Comparison of ENCODE assay signal across 8 cellular contexts in genomic region chr11:64284962-64285884, GRCh38. TPM values are rescaled to one million over a fixed set of nuclear protein-coding genes. Genes with fewer than 3 reads are reported as not detected.
A peak's percentile ranks its signal among the peaks of the same experiment; 100 is the strongest.
DNase-seq lines count a peak whose midpoint lies in the region; ATAC-seq and TF ChIP-seq lines count a peak whose summit lies in the region.

GPR137 (plus strand) TSS chr11:64285848; CDS start chr11:64286525, 677 bp downstream.

- no peaks in the 10 kb centered on the region for H3K27me3 ChIP-seq in ACC112 (ENCODE audit: insufficient read depth, low read length)

- peaks cover 12% of the 10 kb centered on the region for H3K79me2 ChIP-seq in ACC112 (ENCODE audit: control insufficient read depth, insufficient read depth, low read length, unreplicated experiment)

- H3K4me1 Mint-ChIP-seq in activated CD4-positive, alpha-beta T cell treated with anti-CD3 and anti-CD28 coated beads for 36 hours: peaks cover 18% of the 10 kb centered on the region

- peak within 1 kb of the TSS; percentile 77 for H3K4me3 Mint-ChIP-seq in activated CD4-positive, alpha-beta T cell treated with anti-CD3 and anti-CD28 coated beads for 36 hours

- no peaks in the 10 kb centered on the region for H3K36me3 ChIP-seq in ACC112 (ENCODE audit: insufficient read depth, low read length)

- H3K27ac ChIP-seq in ACC112 (ENCODE audit: low read depth, low read length): peak within 1 kb of the TSS; percentile 92

- TF ChIP-seq CTCF in choroid plexus epithelial cell (conservative IDR thresholded peaks at IDR 0.05; ENCODE audit: low read depth, low read length): no peak

- CTCF ChIA-PET in activated CD4-positive, alpha-beta T cell treated with anti-CD3 and anti-CD28 coated beads for 36 hours (lab: Charles Lee): interaction anchor here (0.8 to 4.7 kb wide), 4 partner anchors 15 to 81 kb away, joined by 3 to 27 read pairs (median 8); partner anchors contain the start of genes CATSPERZ and ESRRA

- H2AFZ ChIP-seq in ACC112 (ENCODE audit: low read length, unreplicated experiment): peak within 1 kb of the TSS; percentile 57

- H3K36me3 Mint-ChIP-seq in activated CD4-positive, alpha-beta T cell treated with anti-CD3 and anti-CD28 coated beads for 36 hours (ENCODE audit: low read depth): peaks cover 6% of the 10 kb centered on the region

- POLR2A ChIA-PET in activated CD4-positive, alpha-beta T cell treated with anti-CD3 and anti-CD28 coated beads for 36 hours (lab: Charles Lee): interaction anchor here (1.1 to 1.3 kb wide), 2 partner anchors 14 to 15 kb away, joined by 4 to 5 read pairs; no protein-coding TSS in a partner anchor

- ATAC-seq in GM18870 (IDR thresholded peaks at IDR 0.05; ENCODE audit: unreplicated experiment) (peak; percentile 56), HG03103 (IDR thresholded peaks at IDR 0.05; ENCODE audit: low read depth, unreplicated experiment) (peak; percentile 41)
- peak; percentile 64 for ATAC-seq in activated CD4-positive, alpha-beta T cell treated with anti-CD3 and anti-CD28 coated beads for 36 hours

- H3K4me3 ChIP-seq in ACC112 (ENCODE audit: low read depth, low read length) (peak within 1 kb of the TSS; percentile 82), choroid plexus epithelial cell (ENCODE audit: low read depth, low read length) (peak within 1 kb of the TSS; percentile 83)

- H3K9me3 Mint-ChIP-seq in activated CD4-positive, alpha-beta T cell treated with anti-CD3 and anti-CD28 coated beads for 36 hours (ENCODE audit: low read depth): no peaks in the 10 kb centered on the region

- H3K4me1 ChIP-seq in ACC112 (ENCODE audit: control insufficient read depth, insufficient read depth, low read length, unreplicated experiment): no peaks in the 10 kb centered on the region

- H3K27ac Mint-ChIP-seq in activated CD4-positive, alpha-beta T cell treated with anti-CD3 and anti-CD28 coated beads for 36 hours: peak within 1 kb of the TSS; percentile 85

- DNase-seq in NCI-H226 (peak; percentile 85), choroid plexus epithelial cell (ENCODE audit: low read depth) (peak; percentile 65), kidney tubule cell (ENCODE audit: low spot score) (peak; percentile 77)
- peak; percentile 92 for DNase-seq in activated CD4-positive, alpha-beta T cell treated with anti-CD3 and anti-CD28 coated beads for 36 hours
- peak; percentile 79 to 90 (median 86) for DNase-seq in stimulated activated CD4-positive, alpha-beta T cell treated with anti-CD3 and anti-CD28 coated beads, Interleukin-1b, Interleukin-23, amount 100 ng/mL, for 24 hours (ENCODE audit: low read depth in 4 of 4, low spot score in 1 of 4)

- intact Hi-C loops in activated CD4-positive, alpha-beta T cell treated with anti-CD3 and anti-CD28 coated beads for 36 hours (cut with DNase I, micrococcal nuclease): loop anchor here (1.0 to 2.0 kb wide), 16 partner anchors 15 to 347 kb away; partner anchors contain the start of genes ESRRA (in 2 of the 2), FKBP2 (in 2 of the 2), TRMT112 (in 2 of the 2) and COX8A (in 1 of the 2)

- peaks cover under 1% of the 10 kb centered on the region for H3K27me3 Mint-ChIP-seq in activated CD4-positive, alpha-beta T cell treated with anti-CD3 and anti-CD28 coated beads for 36 hours

RNA-seq across cellular contexts. Expression of gene GPR137, which starts in this region (rescaled TPM):
- 10 to 100 TPM; 23.6 to 27.2 TPM for total RNA-seq in activated CD4-positive, alpha-beta T cell treated with anti-CD3 and anti-CD28 coated beads for 36 hours

Comparison
In these comparisons a context has a peak if more than half of its experiments do, and no peak if none do; other contexts are left out.
1. Peak in every context shown above with its lines: DNase-seq, ATAC-seq, H3K4me3 ChIP-seq and H3K27ac ChIP-seq.